ENCODE assay signal across 9 cellular contexts in the genomic region with DNA sequence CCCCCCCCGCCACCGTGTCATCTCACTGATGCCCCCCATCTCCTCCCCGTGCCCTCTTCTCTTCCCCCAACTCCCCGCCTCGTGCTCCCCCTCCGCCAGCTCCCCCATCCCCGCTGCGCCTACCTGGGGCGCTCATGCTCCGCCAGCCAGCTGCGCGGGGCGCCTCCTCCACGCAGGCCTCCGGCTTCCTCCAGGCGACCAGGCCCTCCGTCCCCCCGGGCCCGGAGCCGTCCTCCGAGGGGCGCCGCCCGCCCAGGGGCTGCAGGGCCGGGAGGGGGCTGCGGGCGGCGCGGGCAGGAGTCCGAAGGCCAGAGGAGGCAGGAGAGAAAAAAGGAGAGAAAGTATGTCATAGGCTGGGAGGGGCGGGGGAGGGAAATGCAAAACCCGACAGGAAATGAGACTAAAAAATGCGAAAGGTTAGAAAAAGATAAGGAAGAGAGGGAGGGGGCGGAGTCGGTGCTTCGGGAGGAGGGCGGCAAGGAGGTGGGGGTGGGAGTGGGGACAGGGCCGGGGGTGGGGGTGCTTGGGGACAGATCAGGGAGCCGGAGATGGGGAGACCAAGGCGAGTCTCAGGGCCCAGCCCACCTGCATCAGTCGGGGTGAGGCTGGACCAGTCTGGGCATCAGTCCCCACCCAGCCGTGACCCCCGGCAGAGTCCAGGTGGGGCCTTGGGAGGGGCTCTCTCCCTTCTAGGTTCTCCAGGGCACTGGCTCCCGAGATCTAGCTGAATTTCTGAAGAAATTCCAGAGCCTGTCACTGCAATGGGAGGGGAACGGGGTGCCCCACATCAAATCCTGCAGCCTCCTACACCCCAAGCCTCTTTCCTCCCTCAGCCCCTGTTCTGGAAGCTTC. TPM values are rescaled to one million over a fixed set of nuclear protein-coding genes. Genes with fewer than 3 reads are reported as not detected.
A peak's percentile ranks its signal among the peaks of the same experiment; 100 is the strongest.
DNase-seq lines count a peak whose midpoint lies in the region; ATAC-seq and TF ChIP-seq lines count a peak whose summit lies in the region.
"Had no signal": no experiment of that assay in that cellular context is flagged by ENCODE, and none has a peak within 500 bp of the region (broad histone marks: within the 10 kb centered on the region; RNA-seq: fewer than 3 reads in every experiment).

TSS of gene CARD11 (minus strand) at position 324 of the 852 bp plus-strand sequence. CDS start 85,361 bp downstream, outside the sequence.

- no peaks in the 10 kb centered on the region for H3K36me3 ChIP-seq in upper lobe of left lung
- H3K36me3 ChIP-seq: right lobe of liver had no signal

- peak; percentile 36 for ATAC-seq in GM18867 (IDR thresholded peaks at IDR 0.05; ENCODE audit: unreplicated experiment)
- no peak for ATAC-seq in upper lobe of left lung (ENCODE audit: low FRiP score in 2 of 2)
- ATAC-seq in GM18520 (IDR thresholded peaks at IDR 0.05; ENCODE audit: unreplicated experiment): no peak

- TF ChIP-seq CTCF in upper lobe of left lung (IDR thresholded peaks at IDR 0.05): no peak

- no peak for TF ChIP-seq EP300 in upper lobe of left lung (IDR thresholded peaks at IDR 0.05)

- H3K27me3 ChIP-seq in upper lobe of left lung: peaks cover 0 to 11% (median 3%) of the 10 kb centered on the region in 4 donors
- H3K27me3 ChIP-seq: right lobe of liver had no signal

- H3K4me1 ChIP-seq in upper lobe of left lung: peaks cover 0 to 7% (median 2%) of the 10 kb centered on the region in 4 donors
- H3K4me1 ChIP-seq: right lobe of liver had no signal

- WGBS in upper lobe of left lung, 2 donors: 7 to 11% methylated on average over 11 to 34 of the region's 45 CpGs

- DNase-seq in Jurkat, Clone E6-1 (ENCODE audit: low read depth, low spot score): peak; percentile 60
- DNase-seq in activated T-helper 1 cell treated with Interleukin-2 at 50 U/mL for 16 hours (ENCODE audit: low read depth) (peak; percentile 19), kidney glomerular epithelial cell (lab: John Stamatoyannopoulos, UW) (peak; percentile 22), upper lobe of left lung (peak in 1 of 2 donors; percentile 84), NCI-H2171 (lab: John Stamatoyannopoulos, UW) (no peak), pons (ENCODE audit: low spot score) (no peak)
- DNase-seq: right lobe of liver had no signal

- TF ChIP-seq POLR2A in upper lobe of left lung (IDR thresholded peaks at IDR 0.05): no peak

- peak within 1 kb of the TSS; percentile 55 for H3K4me3 ChIP-seq in Jurkat, Clone E6-1 (ENCODE audit: low read length)
- H3K4me3 ChIP-seq in upper lobe of left lung: peak within 1 kb of the TSS in 3 of 4 donors; percentile 38 to 47 (median 45)

- peak within 1 kb of the TSS in 2 of 4 donors; percentile 61 to 68 for H3K27ac ChIP-seq in upper lobe of left lung
- H3K27ac ChIP-seq: right lobe of liver had no signal

- H3K9me3 ChIP-seq in upper lobe of left lung: no peaks in the 10 kb centered on the region
- H3K9me3 ChIP-seq: right lobe of liver had no signal

RNA-seq across cellular contexts. Expression of gene CARD11, which starts in this region (rescaled TPM):
- 33.7 TPM for polyA plus RNA-seq in Jurkat, Clone E6-1 (2012; ENCODE audit: insufficient read depth, insufficient read length)
- total RNA-seq in upper lobe of left lung: 10 to 100 TPM in 1 of 6 donors, 1 to 10 TPM in 5; 2.8 to 16.8 (median 6.8) TPM

Comparison
In these comparisons a context has a peak if more than half of its experiments do, and no peak if none do; other contexts are left out.
1. DNase-seq: peak in Jurkat, Clone E6-1 (single experiment), activated T-helper 1 cell treated with Interleukin-2 at 50 U/mL for 16 hours (single experiment) and kidney glomerular epithelial cell (single experiment); none in NCI-H2171 (single experiment) and pons (single experiment).